In genomic region chr7:45573199-45573598, GRCh38 we compare ENCODE assay signal across 1 cellular context.
TF ChIP-seq lines count a peak whose summit lies in the region.

No MANE protein-coding gene starts in this region.

TF ChIP-seq in GM23338, 12 proteins besides CTCF, POLR2A, EP300 and RAD21 (continued from another document):
- TF ChIP-seq ZNF462 (CRISPR knock-in tag; IDR thresholded peaks at IDR 0.05) (no peak), JUNB (IDR thresholded peaks at IDR 0.05; ENCODE audit: unreplicated experiment) (no peak), EZH2 (IDR thresholded peaks at IDR 0.05; ENCODE audit: low read depth, unreplicated experiment) (no peak), STAT1 (IDR thresholded peaks at IDR 0.05; ENCODE audit: unreplicated experiment) (no peak), ZNF331 (CRISPR knock-in tag; IDR thresholded peaks at IDR 0.05; ENCODE audit: low read depth) (no peak), REST (IDR thresholded peaks at IDR 0.05; ENCODE audit: unreplicated experiment) (no peak), CREB1 (CRISPR knock-in tag; IDR thresholded peaks at IDR 0.05; ENCODE audit: low read depth) (no peak), NANOG (IDR thresholded peaks at IDR 0.05; ENCODE audit: borderline replicate concordance) (no peak)
